ENCODE assay signal across 8 cellular contexts in the genomic region with DNA sequence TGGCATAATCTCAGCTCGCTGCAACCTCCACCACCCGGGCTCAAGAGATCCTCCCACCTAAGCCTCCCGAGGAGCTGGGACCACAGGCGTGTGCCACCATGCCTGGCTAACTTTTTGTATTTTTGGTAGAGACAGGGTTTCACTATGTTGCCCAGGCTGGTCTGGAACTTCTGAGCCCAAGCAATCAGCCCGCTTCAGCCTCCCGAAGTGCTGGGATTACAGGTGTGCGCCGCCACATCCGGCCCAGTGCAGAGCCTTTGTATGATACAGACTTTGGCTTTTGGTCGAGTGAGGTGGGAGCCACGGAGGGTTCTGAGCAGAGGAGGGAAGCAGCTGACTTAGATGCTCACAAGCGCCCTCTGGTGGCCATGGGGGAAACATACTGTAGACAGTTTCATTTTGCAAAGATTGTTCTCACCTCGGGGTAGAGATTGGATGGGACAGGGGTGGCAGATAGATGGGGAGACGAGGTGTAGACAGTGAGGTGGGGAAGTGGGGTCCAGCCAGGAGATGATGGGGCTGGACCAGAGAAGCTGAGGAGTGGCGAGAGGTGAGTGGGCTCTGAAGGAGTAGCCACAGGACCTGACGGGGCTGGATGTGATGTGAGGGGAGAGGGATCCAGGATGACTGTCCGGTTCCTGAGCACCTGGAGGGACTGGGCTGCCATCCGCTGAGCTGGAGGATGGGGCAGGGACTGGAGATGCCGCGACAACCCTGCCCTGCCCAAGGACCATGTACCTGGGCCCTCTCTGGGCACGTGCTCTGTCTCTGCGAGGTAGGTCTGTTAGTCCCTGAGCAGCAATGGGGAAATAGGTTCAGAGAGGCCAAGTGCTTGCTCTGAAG.
DNase-seq lines count a peak whose midpoint lies in the region; ATAC-seq and TF ChIP-seq lines count a peak whose summit lies in the region.
"Not testable (repeated sequence)": the region's sequence is repeated elsewhere in the genome, so short reads cannot be mapped to it uniquely, and the experiment has no call there.

No MANE protein-coding gene starts in this region.

- not testable (repeated sequence) for H3K4me3 ChIP-seq in GM12875 (ENCODE audit: low read depth, low read length); left lung; uterus

- not testable (repeated sequence) for H3K9me3 Mint-ChIP-seq in T-helper 1 cell treated with Interleukin-12 subunit alpha and Interleukin-12 subunit beta and Interleukin-4 antibody, amounts not matched to agents 30 μg/mL and 1 μg/mL, for 36 hours; activated T-cell treated with anti-CD3 and anti-CD28 coated beads, Interleukin-2, amount 50 U/mL, for 72 hours; effector memory CD8-positive, alpha-beta T cell

- not testable (repeated sequence) for H3K27ac Mint-ChIP-seq in T-helper 1 cell treated with Interleukin-12 subunit alpha and Interleukin-12 subunit beta and Interleukin-4 antibody, amounts not matched to agents 30 μg/mL and 1 μg/mL, for 36 hours; activated T-cell treated with anti-CD3 and anti-CD28 coated beads, Interleukin-2, amount 50 U/mL, for 72 hours
- peak overlapping the region in 1 of 2 donors; percentile 19 for H3K27ac Mint-ChIP-seq in effector memory CD8-positive, alpha-beta T cell

- H3K27ac ChIP-seq in left lung, uterus: not testable (repeated sequence)

- H3K27me3 Mint-ChIP-seq in T-helper 1 cell treated with Interleukin-12 subunit alpha and Interleukin-12 subunit beta and Interleukin-4 antibody, amounts not matched to agents 30 μg/mL and 1 μg/mL, for 36 hours (ENCODE audit: low read depth); activated T-cell treated with anti-CD3 and anti-CD28 coated beads, Interleukin-2, amount 50 U/mL, for 72 hours (ENCODE audit: low read depth); effector memory CD8-positive, alpha-beta T cell: not testable (repeated sequence)

- ATAC-seq in activated T-cell treated with anti-CD3 and anti-CD28 coated beads, Interleukin-2, amount 50 U/mL, for 72 hours (replicated peaks in 1 of 2) = peak; percentile 72 to 75
- peak; percentile 82 for ATAC-seq in effector memory CD8-positive, alpha-beta T cell (replicated peaks)
- peak; percentile 62 for ATAC-seq in left lung

- not testable (repeated sequence) for H3K36me3 Mint-ChIP-seq in T-helper 1 cell treated with Interleukin-12 subunit alpha and Interleukin-12 subunit beta and Interleukin-4 antibody, amounts not matched to agents 30 μg/mL and 1 μg/mL, for 36 hours (ENCODE audit: low read depth); activated T-cell treated with anti-CD3 and anti-CD28 coated beads, Interleukin-2, amount 50 U/mL, for 72 hours (ENCODE audit: insufficient read depth in 2 of 2); effector memory CD8-positive, alpha-beta T cell (ENCODE audit: insufficient read depth)

- H3K4me1 ChIP-seq in left lung, uterus: not testable (repeated sequence)

- DNase-seq in NCI-H1694 treated with DMSO at 0.1 percent for 48 hours (lab: John Stamatoyannopoulos, UW) (peak; percentile 9), left lung (peak; percentile 67 to 89), uterus (peak; percentile 43 to 59)
- DNase-seq in activated T-cell treated with anti-CD3 and anti-CD28 coated beads, Interleukin-2, amount 50 U/mL, for 72 hours = peak; percentile 78 to 79
- DNase-seq in effector memory CD8-positive, alpha-beta T cell = peak; percentile 70 to 77 (median 72)
- DNase-seq in stimulated activated CD4-positive, alpha-beta T cell treated with anti-CD3 and anti-CD28 coated beads, Interleukin-15, amount 100 ng/mL, for 1 hour (ENCODE audit: low read depth in 1 of 2, low spot score in 1 of 2) = peak; percentile 59 to 61

- TF ChIP-seq POLR2A in uterus (IDR thresholded peaks at IDR 0.05) = not testable (repeated sequence)

- not testable (repeated sequence) for H3K36me3 ChIP-seq in left lung, uterus

- H3K4me1 Mint-ChIP-seq in T-helper 1 cell treated with Interleukin-12 subunit alpha and Interleukin-12 subunit beta and Interleukin-4 antibody, amounts not matched to agents 30 μg/mL and 1 μg/mL, for 36 hours (ENCODE audit: low read depth); activated T-cell treated with anti-CD3 and anti-CD28 coated beads, Interleukin-2, amount 50 U/mL, for 72 hours (ENCODE audit: low read depth): not testable (repeated sequence)
- peaks cover 14 to 15% of the 10 kb centered on the region in 2 donors for H3K4me1 Mint-ChIP-seq in effector memory CD8-positive, alpha-beta T cell (ENCODE audit: low read depth in 2 of 2)

- not testable (repeated sequence) for H3K9me3 ChIP-seq in left lung, uterus

- not testable (repeated sequence) for H3K27me3 ChIP-seq in left lung, uterus

- intact Hi-C loops in left lung (cut with DNase I); uterus (cut with DNase I; ENCODE audit: low total_unique reads): not testable (repeated sequence)

- TF ChIP-seq CTCF in GM12875 (IDR thresholded peaks at IDR 0.05; ENCODE audit: borderline replicate concordance, insufficient read depth, low read depth, low read length) (peak; percentile 55; the same call in 1 of the 2 replicates), left lung (IDR thresholded peaks at IDR 0.05) (peak; percentile 62 to 74), uterus (IDR thresholded peaks at IDR 0.05) (peak; percentile 51 to 67 (median 61))

- H3K4me3 Mint-ChIP-seq in T-helper 1 cell treated with Interleukin-12 subunit alpha and Interleukin-12 subunit beta and Interleukin-4 antibody, amounts not matched to agents 30 μg/mL and 1 μg/mL, for 36 hours = peak overlapping the region; percentile 16
- peak overlapping the region; percentile 46 to 58 for H3K4me3 Mint-ChIP-seq in activated T-cell treated with anti-CD3 and anti-CD28 coated beads, Interleukin-2, amount 50 U/mL, for 72 hours
- H3K4me3 Mint-ChIP-seq in effector memory CD8-positive, alpha-beta T cell = peak overlapping the region; percentile 32 to 44

Comparison
In these comparisons a context has a peak if more than half of its experiments do, and no peak if none do; other contexts are left out.
1. DNase-seq: peak in every context shown above with its lines; median percentile 78 in activated T-cell treated with anti-CD3 and anti-CD28 coated beads, Interleukin-2, amount 50 U/mL, for 72 hours; 78 in left lung; 72 in effector memory CD8-positive, alpha-beta T cell; 60 in stimulated activated CD4-positive, alpha-beta T cell treated with anti-CD3 and anti-CD28 coated beads, Interleukin-15, amount 100 ng/mL, for 1 hour; 51 in uterus; 9 in NCI-H1694 treated with DMSO at 0.1 percent for 48 hours.